12 cellular contexts compared by ENCODE assay signal in genomic region chr6:37777272-37777736, GRCh38. TPM values are rescaled to one million over a fixed set of nuclear protein-coding genes. Genes with fewer than 3 reads are reported as not detected.
A peak's percentile ranks its signal among the peaks of the same experiment; 100 is the strongest.
DNase-seq lines count a peak whose midpoint lies in the region; ATAC-seq, FAIRE-seq and TF ChIP-seq lines count a peak whose summit lies in the region.
"Had no signal": no experiment of that assay in that cellular context is flagged by ENCODE, and none has a peak within 500 bp of the region (broad histone marks: within the 10 kb centered on the region; RNA-seq: fewer than 3 reads in every experiment).

No MANE protein-coding gene starts in this region.

- H3K9ac ChIP-seq in K562 (ENCODE audit: insufficient read depth in 1 of 2, low read depth in 2 of 2, low read length in 2 of 2), result peak overlapping the region in 1 of 2 experiments; percentile 36; a peak in 2 of 4 replicates

- peak; percentile 54 for ATAC-seq in GM19372 (IDR thresholded peaks at IDR 0.05; ENCODE audit: low read depth, unreplicated experiment)
- ATAC-seq in HG03442 (IDR thresholded peaks at IDR 0.05; ENCODE audit: unreplicated experiment), result peak; percentile 54
- ATAC-seq in K562, result peak; percentile 54
- ATAC-seq in gastrocnemius medialis, result peak; percentile 33 to 55
- no peak for ATAC-seq in HG02623 (IDR thresholded peaks at IDR 0.05; ENCODE audit: unreplicated experiment)
- ATAC-seq: mucosa of descending colon had no signal

- no peak overlapping the region for H3K4me2 ChIP-seq in K562 (ENCODE audit: insufficient read depth, low read length)

- no peak overlapping the region for H3K27ac ChIP-seq in K562 (ENCODE audit: extremely low read depth, low read depth, low read length)
- H3K27ac ChIP-seq in gastrocnemius medialis, result no peak overlapping the region

- no peaks in the 10 kb centered on the region for H4K20me1 ChIP-seq in K562 (replicated peaks; ENCODE audit: control insufficient read depth, insufficient read depth, low read length)

- FAIRE-seq in K562 (lab: Jason Lieb, UNC), result no peak
- FAIRE-seq: TTC549 had no signal

- no peak overlapping the region for H2AFZ ChIP-seq in K562 (ENCODE audit: low read depth, low read length)

- H3K36me3 ChIP-seq in K562 (ENCODE audit: control insufficient read depth, insufficient read depth, low read length) (no peaks in the 10 kb centered on the region), gastrocnemius medialis (no peaks in the 10 kb centered on the region)

- DNase-seq in K562 (ENCODE audit: extremely low read depth in 1 of 4, low spot score in 3 of 4) (no peak), gastrocnemius medialis (no peak), RKO (ENCODE audit: low spot score) (no peak), kidney tubule cell (ENCODE audit: low spot score) (no peak)
- DNase-seq: activated CD8-positive, alpha-beta memory T cell treated with anti-CD3 and anti-CD28 coated beads for 24 hours; HFFc6; mucosa of descending colon; NCI-H446 treated with DMSO at 0.1 percent for 48 hours had no signal

- no peak for TF ChIP-seq RAD21 in K562 (CRISPR knock-in tag; conservative IDR thresholded peaks at IDR 0.05 in 1 of 2, IDR thresholded peaks at IDR 0.05 in 1 of 2)

- intact Hi-C loops in K562 (cut with micrococcal nuclease) (no loop called here), gastrocnemius medialis (cut with DNase I; ENCODE audit: low total_unique reads) (no loop called here)

- no peaks in the 10 kb centered on the region for H3K79me2 ChIP-seq in K562 (ENCODE audit: control insufficient read depth, insufficient read depth, low read length)

- no peak for TF ChIP-seq CTCF in K562 (IDR thresholded peaks at IDR 0.05 in 2 of 3, conservative IDR thresholded peaks at IDR 0.05 in 1 of 3; ENCODE audit: insufficient read depth in 2 of 3, low read depth in 1 of 3, low read length in 3 of 3)
- no peak for TF ChIP-seq CTCF in gastrocnemius medialis (IDR thresholded peaks at IDR 0.05 in 4 of 5, conservative IDR thresholded peaks at IDR 0.05 in 1 of 5)

- peaks cover 0 to 4% of the 10 kb centered on the region in 2 experiments; a peak in 1 of 5 replicates for H3K4me1 ChIP-seq in K562 (replicated peaks in 1 of 2; ENCODE audit: control insufficient read depth in 2 of 2, insufficient read depth in 2 of 2, low read length in 2 of 2)
- H3K4me1 ChIP-seq in gastrocnemius medialis, result no peaks in the 10 kb centered on the region

- in situ Hi-C loops in K562 (cut with MboI), result no loop called here
- in situ Hi-C loops in gastrocnemius medialis (cut with MboI; ENCODE audit: low sequenced_read_pairs in 4 of 4), result loop anchor here in 1 of 4 donors (25.0 kb wide), 1 partner anchor 710 kb away; no protein-coding TSS in a partner anchor

- 5% methylated on average over 9 of the region's 9 CpGs for WGBS in K562 (ENCODE audit: insufficient coverage, low coverage, missing lambda C conversion rate)

- no TSS peak for BruUV-seq in K562 (replicated peaks; lab: Mats Ljungman, UMichigan)

- H3K27me3 ChIP-seq in K562 (ENCODE audit: control insufficient read depth in 2 of 2, insufficient read depth in 2 of 2, low read length in 2 of 2) (peaks cover 27 to 55% of the 10 kb centered on the region in 2 experiments), gastrocnemius medialis (no peaks in the 10 kb centered on the region)

- CTCF ChIA-PET in K562 (lab: Yijun Ruan, JAX; ENCODE audit: low intra/inter-chr PET ratio), result no interaction called here

- H3K9me3 ChIP-seq in K562 (replicated peaks; ENCODE audit: control insufficient read depth, insufficient read depth, low read depth, low read length) (no peaks in the 10 kb centered on the region; the same call in 1 of the 2 replicates), gastrocnemius medialis (no peaks in the 10 kb centered on the region)
- H3K9me3 ChIP-seq: mucosa of descending colon had no signal

- POLR2A ChIA-PET in K562 (lab: Yijun Ruan, JAX), result interaction anchor here (0.6 to 1.3 kb wide), 2 partner anchors 11 to 20 kb away, joined by 3 read pairs; no protein-coding TSS in a partner anchor

- TF ChIP-seq POLR2A in K562 (conservative IDR thresholded peaks at IDR 0.05) (no peak), gastrocnemius medialis (IDR thresholded peaks at IDR 0.05) (no peak)

- TF ChIP-seq EP300 in K562 (IDR thresholded peaks at IDR 0.05; ENCODE audit: low read length), result no peak

- no peak overlapping the region for H3K4me3 ChIP-seq in K562
- no peak overlapping the region for H3K4me3 ChIP-seq in gastrocnemius medialis
- H3K4me3 ChIP-seq: mucosa of descending colon had no signal

- H3K9me1 ChIP-seq in K562 (ENCODE audit: control insufficient read depth, insufficient read depth, low read length), result no peaks in the 10 kb centered on the region

TF ChIP-seq in K562, 482 proteins besides CTCF, POLR2A, EP300 and RAD21 (continues in another document):
- TF ChIP-seq, protein P1, sequence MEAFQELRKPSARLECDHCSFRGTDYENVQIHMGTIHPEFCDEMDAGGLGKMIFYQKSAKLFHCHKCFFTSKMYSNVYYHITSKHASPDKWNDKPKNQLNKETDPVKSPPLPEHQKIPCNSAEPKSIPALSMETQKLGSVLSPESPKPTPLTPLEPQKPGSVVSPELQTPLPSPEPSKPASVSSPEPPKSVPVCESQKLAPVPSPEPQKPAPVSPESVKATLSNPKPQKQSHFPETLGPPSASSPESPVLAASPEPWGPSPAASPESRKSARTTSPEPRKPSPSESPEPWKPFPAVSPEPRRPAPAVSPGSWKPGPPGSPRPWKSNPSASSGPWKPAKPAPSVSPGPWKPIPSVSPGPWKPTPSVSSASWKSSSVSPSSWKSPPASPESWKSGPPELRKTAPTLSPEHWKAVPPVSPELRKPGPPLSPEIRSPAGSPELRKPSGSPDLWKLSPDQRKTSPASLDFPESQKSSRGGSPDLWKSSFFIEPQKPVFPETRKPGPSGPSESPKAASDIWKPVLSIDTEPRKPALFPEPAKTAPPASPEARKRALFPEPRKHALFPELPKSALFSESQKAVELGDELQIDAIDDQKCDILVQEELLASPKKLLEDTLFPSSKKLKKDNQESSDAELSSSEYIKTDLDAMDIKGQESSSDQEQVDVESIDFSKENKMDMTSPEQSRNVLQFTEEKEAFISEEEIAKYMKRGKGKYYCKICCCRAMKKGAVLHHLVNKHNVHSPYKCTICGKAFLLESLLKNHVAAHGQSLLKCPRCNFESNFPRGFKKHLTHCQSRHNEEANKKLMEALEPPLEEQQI (IDR thresholded peaks at IDR 0.05), result no peak
- no peak for TF ChIP-seq ELF1 (tag; IDR thresholded peaks at IDR 0.05)
- TF ChIP-seq TFE3 (CRISPR knock-in tag; IDR thresholded peaks at IDR 0.05), result no peak
- TF ChIP-seq SLC30A9 (CRISPR knock-in tag; IDR thresholded peaks at IDR 0.05), result no peak
- no peak for TF ChIP-seq TEAD2 (tag; IDR thresholded peaks at IDR 0.05)
- TF ChIP-seq NEUROD1 (IDR thresholded peaks at IDR 0.05; ENCODE audit: borderline replicate concordance, low read depth, low read length, partially characterized antibody), result no peak
- TF ChIP-seq ZBTB43 (CRISPR knock-in tag; IDR thresholded peaks at IDR 0.05), result no peak
- no peak for TF ChIP-seq HOXB6 (CRISPR knock-in tag; IDR thresholded peaks at IDR 0.05; ENCODE audit: borderline replicate concordance)
- TF ChIP-seq RAD51 (IDR thresholded peaks at IDR 0.05; ENCODE audit: borderline replicate concordance, low read depth), result no peak

RNA-seq across cellular contexts. Expression of gene ZFAND3, which starts 42.2 kb away (rescaled TPM):
- 19.0 and 22.3 TPM in 2 replicates for total RNA-seq in K562 (2011; cell fraction: chromatin; rRNA removed; ENCODE audit: low replicate concordance)
- 7.5 and 10.5 TPM in 2 replicates for total RNA-seq in K562 (2011; cell fraction: nucleolus; rRNA removed)
- 15.2 and 29.8 TPM in 2 replicates for total RNA-seq in K562 (2011; cell fraction: nucleoplasm; rRNA removed)
- 6.1 and 10.5 TPM in 2 replicates for total RNA-seq in K562 (2014; rRNA removed)
- total RNA-seq in K562 (2014; rRNA removed; fragmentation: Illumina TruSeq; extraction: Trizol), result 11.8 and 18.5 TPM in 2 replicates
- 11.8 and 12.8 TPM in 2 replicates for total RNA-seq in K562 (2015; rRNA removed; fragmentation: Illumina TruSeq; extraction: Trizol)
- 23.4 and 26.5 TPM in 2 replicates for total RNA-seq in K562 (2021)
- polyA plus RNA-seq in K562 (2011; rRNA removed), result 7.2 and 12.7 TPM in 2 replicates
- 6.0 and 6.2 TPM in 2 replicates for polyA plus RNA-seq in K562 (2011; cell fraction: cytosol; rRNA removed)
- polyA plus RNA-seq in K562 (2011; cell fraction: nucleus; rRNA removed), result 6.9 and 7.1 TPM in 2 replicates
- polyA plus RNA-seq in K562 (2012), result 42.2 and 91.3 TPM in 2 replicates
- 26.6 and 31.4 TPM in 2 replicates for polyA plus RNA-seq in K562 (2014; fragmentation: Illumina TruSeq; extraction: Trizol)
- under 1 TPM; 0.81 to 0.87 TPM for polyA plus RNA-seq in K562 (2014; fragmentation: Nextera tagmentation; extraction: Ambion mirVana)
- 9.4 and 14.4 TPM in 2 replicates for polyA plus RNA-seq in K562 (2014; rRNA removed)
- 7.8 and 10.0 TPM in 2 replicates for polyA minus RNA-seq in K562 (2011; rRNA and poly(A)+ RNA removed)
- 9.6 and 11.7 TPM in 2 replicates for polyA minus RNA-seq in K562 (2011; cell fraction: cytosol; rRNA and poly(A)+ RNA removed)
- polyA minus RNA-seq in K562 (2011; cell fraction: nucleus; rRNA and poly(A)+ RNA removed), result 4.4 and 7.9 TPM in 2 replicates
- 10 to 100 TPM; 45.0 to 55.2 (median 49.5) TPM for total RNA-seq in gastrocnemius medialis
